In genomic region chr6:125191916-125192609, GRCh38 we compare ENCODE assay signal across 8 cellular contexts. TPM values are rescaled to one million over a fixed set of nuclear protein-coding genes. Genes with fewer than 3 reads are reported as not detected.
DNase-seq lines count a peak whose midpoint lies in the region; FAIRE-seq and TF ChIP-seq lines count a peak whose summit lies in the region.

No MANE protein-coding gene starts in this region.

- H3K4me3 ChIP-seq in astrocyte of the spinal cord (ENCODE audit: low read depth, low read length): no peak overlapping the region

- peak; percentile 9 for FAIRE-seq in islet of Langerhans (lab: Jason Lieb, UNC)

- DNase-seq in NCI-H345 (lab: John Stamatoyannopoulos, UW) (peak; percentile 55), NCI-H345 treated with DMSO at 0.1 percent for 48 hours (lab: John Stamatoyannopoulos, UW; ENCODE audit: unreplicated experiment) (no peak), HEK293T (ENCODE audit: extremely low spot score) (peak; percentile 83), M059J (ENCODE audit: low read depth) (peak; percentile 93), T-helper 1 cell (peak in 4 of 5 donors; percentile 10 to 67 (median 18)), astrocyte of the spinal cord (ENCODE audit: low read depth, low spot score) (peak; percentile 91)
- peak; percentile 29 to 54 for DNase-seq in stimulated activated CD4-positive, alpha-beta T cell treated with anti-CD3 and anti-CD28 coated beads, Interleukin-2, amount 100 ng/mL, for 48 hours

- POLR2A ChIA-PET in HEK293T (lab: Yijun Ruan, JAX): interaction anchor here (0.9 kb wide), 1 partner anchor 10 kb away, joined by 3 read pairs; no protein-coding TSS in a partner anchor

- CTCF ChIA-PET in HEK293T (lab: Yijun Ruan, JAX): interaction anchor here (0.6 to 1.4 kb wide), 11 partner anchors 10 to 1465 kb away, joined by 3 to 10 read pairs (median 3); partner anchors contain the start of gene TPD52L1

- peak; percentile 77 for TF ChIP-seq CTCF in astrocyte of the spinal cord (IDR thresholded peaks at IDR 0.05; ENCODE audit: low read depth, low read length)

- in situ Hi-C loops in astrocyte of the spinal cord (cut with HindIII; ENCODE audit: low sequenced_read_pairs): no loop called here

TF ChIP-seq in HEK293T, 16 proteins besides CTCF, POLR2A, EP300 and RAD21:
- TF ChIP-seq ELF4 (IDR thresholded peaks at IDR 0.05) (peak; percentile 37; the same call in 1 of the 2 replicates), SUZ12 (IDR thresholded peaks at IDR 0.05) (no peak), CTBP1 (IDR thresholded peaks at IDR 0.05; ENCODE audit: borderline replicate concordance) (no peak), TARDBP (IDR thresholded peaks at IDR 0.05) (no peak)

RNA-seq across cellular contexts. Expression of gene TPD52L1, which starts 38.5 kb away (rescaled TPM):
- total RNA-seq in M059J (2014; rRNA removed; shearing (Covaris generic)): 74.4 and 92.1 TPM in 2 replicates
